ENCODE assay signal across 8 cellular contexts in the genomic region with DNA sequence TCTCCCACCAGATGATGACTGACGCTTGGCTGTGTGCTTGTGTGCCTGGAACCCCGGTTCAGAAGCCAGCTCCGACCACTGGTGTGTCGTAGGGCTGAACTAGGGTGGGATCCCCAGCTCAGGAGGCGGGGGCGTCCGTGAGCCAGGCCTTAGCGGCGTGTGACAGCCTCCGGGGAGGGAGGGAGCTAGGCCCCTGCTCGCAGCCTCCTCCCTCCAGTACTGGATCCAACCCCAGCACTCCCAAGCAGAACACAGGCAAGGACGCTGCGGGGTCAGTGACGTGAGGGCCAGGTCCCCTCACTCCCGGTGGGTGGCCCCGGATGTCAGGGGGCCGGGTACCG. TPM values are rescaled to one million over a fixed set of nuclear protein-coding genes. Genes with fewer than 3 reads are reported as not detected.
DNase-seq lines count a peak whose midpoint lies in the region; ATAC-seq and TF ChIP-seq lines count a peak whose summit lies in the region.

No MANE protein-coding gene starts in this region.

- ATAC-seq in GM18519 (IDR thresholded peaks at IDR 0.05; ENCODE audit: low FRiP score, unreplicated experiment): peak; percentile 17
- no peak for ATAC-seq in HG02938 (IDR thresholded peaks at IDR 0.05; ENCODE audit: unreplicated experiment)
- ATAC-seq in GM21737 (IDR thresholded peaks at IDR 0.05; ENCODE audit: unreplicated experiment): no peak

- H3K4me3 ChIP-seq in A673 (ENCODE audit: low read depth, low read length, poor library complexity, severe bottlenecking) (peak overlapping the region; percentile 95), Karpas-422 (ENCODE audit: low read length) (peak overlapping the region; percentile 86), kidney epithelial cell (ENCODE audit: low read depth, low read length) (peak overlapping the region; percentile 95), stomach (peak overlapping the region; percentile 75 to 91 (median 84))

- no peaks in the 10 kb centered on the region for H3K27me3 ChIP-seq in A673 (replicated peaks; ENCODE audit: insufficient read depth, low read depth, low read length, poor library complexity)
- no peaks in the 10 kb centered on the region for H3K27me3 ChIP-seq in Karpas-422 (ENCODE audit: low read length)
- H3K27me3 ChIP-seq in kidney epithelial cell (ENCODE audit: control insufficient read depth, insufficient read depth, low read length): no peaks in the 10 kb centered on the region
- H3K27me3 ChIP-seq in stomach: no peaks in the 10 kb centered on the region

- peak overlapping the region; percentile 83 for H3K27ac ChIP-seq in A673 (ENCODE audit: low read depth, low read length, poor library complexity, severe bottlenecking)
- peak overlapping the region; percentile 8; the same call in 1 of the 2 replicates for H3K27ac ChIP-seq in Karpas-422 (ENCODE audit: low read length)
- H3K27ac ChIP-seq in stomach: peak overlapping the region; percentile 80 to 93 (median 91)

- peaks cover 26% of the 10 kb centered on the region for H3K4me1 Mint-ChIP-seq in brain

- DNase-seq in A673 (ENCODE audit: low spot score): peak; percentile 24
- DNase-seq in Karpas-422: peak; percentile 70
- DNase-seq in kidney epithelial cell (ENCODE audit: low read depth): no peak
- DNase-seq in stomach: peak; percentile 31

- no peak for TF ChIP-seq POLR2A in stomach (IDR thresholded peaks at IDR 0.05)

- 1 to 3% (median 2%) methylated on average over 18 of the region's 18 CpGs; no CpG with 5 or more reads in 1 of the 5 donors for whole genome bisulfite sequencing in stomach, 5 donors

- peak overlapping the region; percentile 87 for H3K9ac ChIP-seq in Karpas-422 (ENCODE audit: low read length)

- H3K9me2 ChIP-seq in Karpas-422 (replicated peaks; ENCODE audit: insufficient read depth, low read length): no peaks in the 10 kb centered on the region

- intact Hi-C loops in A673 (cut with micrococcal nuclease; ENCODE audit: unreplicated experiment) (no loop called here), stomach (cut with DNase I; ENCODE audit: low total_unique reads) (no loop called here)

- no peak for TF ChIP-seq EP300 in stomach (IDR thresholded peaks at IDR 0.05)

- TF ChIP-seq CTCF in A673 (conservative IDR thresholded peaks at IDR 0.05; ENCODE audit: low read depth, low read length): no peak
- no peak for TF ChIP-seq CTCF in brain (conservative IDR thresholded peaks at IDR 0.05)
- TF ChIP-seq CTCF in kidney epithelial cell (IDR thresholded peaks at IDR 0.05; ENCODE audit: insufficient read depth, low read length, poor library complexity, severe bottlenecking): no peak
- TF ChIP-seq CTCF in stomach (IDR thresholded peaks at IDR 0.05): no peak

- peak overlapping the region; percentile 94 to 96 (median 94) for H3K4me3 Mint-ChIP-seq in brain

- H3K9me3 Mint-ChIP-seq in brain: no peaks in the 10 kb centered on the region

- peaks cover 9% of the 10 kb centered on the region for H3K27me3 Mint-ChIP-seq in brain

- CTCF ChIA-PET in A673 (lab: Charles Lee): interaction anchor here (0.6 to 1.1 kb wide), 8 partner anchors 28 to 856 kb away, joined by 3 to 10 read pairs (median 5); partner anchors contain the start of genes CSDC2, POLR3H and TEF

- H4K20me1 ChIP-seq in Karpas-422 (ENCODE audit: insufficient read depth, low read depth, low read length): no peaks in the 10 kb centered on the region

- H3K79me2 ChIP-seq in Karpas-422 (ENCODE audit: low read length): peaks cover 20% of the 10 kb centered on the region

- H3K9me3 ChIP-seq in A673 (ENCODE audit: low read depth, low read length, poor library complexity, severe bottlenecking) (no peaks in the 10 kb centered on the region), Karpas-422 (ENCODE audit: low read length) (no peaks in the 10 kb centered on the region), stomach (no peaks in the 10 kb centered on the region)

- peak overlapping the region; percentile 85 for H3K4me2 ChIP-seq in Karpas-422 (ENCODE audit: low read depth, low read length, poor library complexity, severe bottlenecking)

- H3K36me3 ChIP-seq in A673 (ENCODE audit: insufficient read depth, low read length, poor library complexity, severe bottlenecking) (no peaks in the 10 kb centered on the region), Karpas-422 (ENCODE audit: insufficient read depth, low read length) (no peaks in the 10 kb centered on the region), kidney epithelial cell (ENCODE audit: control insufficient read depth, insufficient read depth, low read length) (no peaks in the 10 kb centered on the region), stomach (peaks cover 0 to 17% (median 13%) of the 10 kb centered on the region in 4 donors)

- POLR2A ChIA-PET in A673 (lab: Charles Lee; ENCODE audit: low non-redundant PET): interaction anchor here (0.5 to 1.3 kb wide), 4 partner anchors 8 to 208 kb away, joined by 3 to 6 read pairs (median 4); partner anchors contain the start of genes TEF, TOB2 and XRCC6

- H3K4me1 ChIP-seq in A673 (ENCODE audit: insufficient read depth, low read length, poor library complexity, severe bottlenecking) (peaks cover 3% of the 10 kb centered on the region), Karpas-422 (ENCODE audit: low read length) (peaks cover 15% of the 10 kb centered on the region), stomach (peaks cover 18 to 59% (median 45%) of the 10 kb centered on the region in 4 donors)

- H3K27ac Mint-ChIP-seq in brain: peak overlapping the region; percentile 75 to 95 (median 93)

- no TSS peak for BruUV-seq in A673 (replicated peaks; lab: Mats Ljungman, UMichigan)

- no peak overlapping the region; the same call in 1 of the 2 replicates for H2AFZ ChIP-seq in Karpas-422 (ENCODE audit: low read length)

- H3K36me3 Mint-ChIP-seq in brain: peaks cover 5% of the 10 kb centered on the region

RNA-seq across cellular contexts. Expression of gene PMM1, which starts 0.4 kb away (rescaled TPM):
- total RNA-seq in A673 (2021) (26.8 and 30.5 TPM in 2 replicates), kidney epithelial cell (32.2 and 48.7 TPM in 2 replicates), stomach (100 to 1,000 TPM in 1 of 5 donors, 10 to 100 TPM in 4; 15.2 to 131 (median 41.9) TPM)
- total RNA-seq in Karpas-422 (2014; rRNA removed; shearing (Covaris generic); ENCODE audit: low replicate concordance): 10.0 and 15.2 TPM in 2 replicates
- polyA plus RNA-seq in brain (ENCODE audit: insufficient read depth, low read depth, low replicate concordance) (65.2 TPM), stomach (100 to 1,000 TPM in 2 of 3 donors, 10 to 100 TPM in 1; 54.6 to 126 (median 102) TPM)

RNA-seq across cellular contexts. Expression of gene CSDC2, which starts 28.4 kb away (rescaled TPM):
- 1.8 and 2.6 TPM in 2 replicates for total RNA-seq in A673 (2021)
- total RNA-seq in Karpas-422 (2014; rRNA removed; shearing (Covaris generic); ENCODE audit: low replicate concordance): not detected in 2 replicates
- polyA plus RNA-seq in brain (ENCODE audit: insufficient read depth, low read depth, low replicate concordance): 9.6 TPM
- 2.8 and 5.8 TPM in 2 replicates for total RNA-seq in kidney epithelial cell
- 1 to 10 TPM in 3 of 5 donors, under 1 TPM in 1, not detected in 1; 0.89 to 6.5 (median 1.4) TPM for total RNA-seq in stomach
- 1 to 10 TPM; 1.8 to 5.5 (median 2.8) TPM for polyA plus RNA-seq in stomach

RNA-seq across cellular contexts. Expression of gene DESI1, which starts 31.6 kb away (rescaled TPM):
- 44.0 and 47.6 TPM in 2 replicates for total RNA-seq in A673 (2021)
- total RNA-seq in Karpas-422 (2014; rRNA removed; shearing (Covaris generic); ENCODE audit: low replicate concordance): 27.9 and 76.0 TPM in 2 replicates
- 27.0 TPM for polyA plus RNA-seq in brain (ENCODE audit: insufficient read depth, low read depth, low replicate concordance)
- 31.2 and 31.8 TPM in 2 replicates for total RNA-seq in kidney epithelial cell
- 10 to 100 TPM; 10.4 to 39.7 (median 15.4) TPM for total RNA-seq in stomach
- polyA plus RNA-seq in stomach: 10 to 100 TPM; 11.9 to 17.4 (median 16.2) TPM

RNA-seq across cellular contexts. Expression of gene XRCC6, which starts 31.9 kb away (rescaled TPM):
- 545 and 558 TPM in 2 replicates for total RNA-seq in A673 (2021)
- 173 and 248 TPM in 2 replicates for total RNA-seq in Karpas-422 (2014; rRNA removed; shearing (Covaris generic); ENCODE audit: low replicate concordance)
- 399 TPM for polyA plus RNA-seq in brain (ENCODE audit: insufficient read depth, low read depth, low replicate concordance)
- total RNA-seq in kidney epithelial cell: 296 and 309 TPM in 2 replicates
- 100 to 1,000 TPM in 4 of 5 donors, 10 to 100 TPM in 1; 40.3 to 315 (median 162) TPM for total RNA-seq in stomach
- 100 to 1,000 TPM; 117 to 137 (median 129) TPM for polyA plus RNA-seq in stomach

RNA-seq across cellular contexts. Expression of gene POLR3H, which starts 45.0 kb away (rescaled TPM):
- total RNA-seq in A673 (2021) (79.5 and 92.1 TPM in 2 replicates), kidney epithelial cell (9.7 and 12.2 TPM in 2 replicates), stomach (10 to 100 TPM in 2 of 5 donors, 1 to 10 TPM in 3; 2.6 to 13.4 (median 7.1) TPM)
- total RNA-seq in Karpas-422 (2014; rRNA removed; shearing (Covaris generic); ENCODE audit: low replicate concordance): 13.2 and 17.1 TPM in 2 replicates
- polyA plus RNA-seq in brain (ENCODE audit: insufficient read depth, low read depth, low replicate concordance) (39.3 TPM), stomach (10 to 100 TPM; 16.6 to 21.7 (median 16.7) TPM)

Comparison
In these comparisons a context has a peak if more than half of its experiments do, and no peak if none do; other contexts are left out.
1. H3K27ac ChIP-seq: peak in every context shown above with its lines; median percentile 91 in stomach; 83 in A673; 8 in Karpas-422.